ENCODE assay signal across 1 cellular context in the genomic region with DNA sequence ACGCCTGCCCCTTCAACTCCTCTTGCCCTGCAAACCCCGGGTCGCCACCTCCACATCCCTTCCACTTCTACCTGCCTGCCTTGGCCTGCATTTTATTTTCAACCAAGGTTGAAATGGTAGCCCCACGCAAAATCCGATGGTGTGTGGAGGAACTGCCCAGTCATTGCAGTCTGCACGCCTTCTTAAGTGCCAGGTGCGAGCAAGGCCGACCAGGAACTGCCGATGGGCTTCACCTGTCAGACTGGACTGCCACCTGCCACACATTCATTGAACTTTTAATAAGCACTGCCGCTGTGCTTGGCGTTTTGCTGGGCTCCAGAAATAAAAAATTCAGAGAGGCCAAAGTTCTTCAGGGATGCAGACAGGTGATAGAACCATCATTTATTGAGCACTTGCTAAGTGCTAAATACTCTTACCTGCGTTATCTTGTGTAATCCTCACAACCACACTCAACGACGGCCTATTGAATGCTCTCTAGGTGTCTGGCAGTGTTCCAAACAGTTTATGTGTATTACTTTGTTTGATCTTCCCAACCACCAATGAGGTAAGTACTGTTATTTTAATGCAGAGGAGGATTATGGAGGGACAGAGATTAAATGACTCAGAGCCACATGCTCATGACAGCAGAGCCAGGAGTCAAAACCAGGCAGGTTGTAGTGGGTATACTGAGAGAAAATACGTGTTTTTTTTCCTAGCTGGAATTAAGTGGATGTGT.
TF ChIP-seq lines count a peak whose summit lies in the region.

No MANE protein-coding gene starts in this region.

TF ChIP-seq in HEK293, 187 proteins besides CTCF, POLR2A, EP300 and RAD21 (continued from another document):
- TF ChIP-seq BCL6B (tag by site-specific recombination; IDR thresholded peaks at IDR 0.05) = peak; percentile 98
- TF ChIP-seq ZNF561 (tag by site-specific recombination; IDR thresholded peaks at IDR 0.05; ENCODE audit: borderline replicate concordance) = peak; percentile 87
- peak; percentile 81; the same call in 1 of the 2 replicates for TF ChIP-seq GLI2 (tag by site-specific recombination; IDR thresholded peaks at IDR 0.05; ENCODE audit: borderline replicate concordance, low read depth)
- TF ChIP-seq ZNF211 (tag by site-specific recombination; IDR thresholded peaks at IDR 0.05; ENCODE audit: low read depth) = no peak
- TF ChIP-seq ZNF394 (tag by site-specific recombination; IDR thresholded peaks at IDR 0.05; ENCODE audit: borderline replicate concordance) = peak; percentile 81
TF ChIP-seq in HEK293: peak in this region for 86.
